Comparison of ENCODE assay signal across 21 cellular contexts in genomic region chr5:29001666-29002065, GRCh38.
DNase-seq lines count a peak whose midpoint lies in the region; ATAC-seq and TF ChIP-seq lines count a peak whose summit lies in the region.
"Had no signal": no experiment of that assay in that cellular context is flagged by ENCODE, and none has a peak within 500 bp of the region (broad histone marks: within the 10 kb centered on the region; RNA-seq: fewer than 3 reads in every experiment).

No MANE protein-coding gene starts in this region.

- no TSS peak for BruUV-seq in MCF 10A (replicated peaks; lab: Mats Ljungman, UMichigan)

- CTCF ChIA-PET in MCF 10A (lab: Yijun Ruan, JAX): interaction anchor here (0.6 kb wide), 1 partner anchor 421 kb away, joined by 3 read pairs; no protein-coding TSS in a partner anchor

- ATAC-seq in RWPE2 (ENCODE audit: low read depth) (no peak), HG02571 (IDR thresholded peaks at IDR 0.05; ENCODE audit: unreplicated experiment) (no peak)
- ATAC-seq: activated naive CD8-positive, alpha-beta T cell treated with anti-CD3 and anti-CD28 coated beads, Interleukin-2, amount 50 U/mL, for 24 hours; right cardiac atrium had no signal

- no peaks in the 10 kb centered on the region for H3K4me1 ChIP-seq in breast epithelium
- no peaks in the 10 kb centered on the region for H3K4me1 ChIP-seq in RWPE2 (ENCODE audit: insufficient read depth, poor library complexity, severe bottlenecking)
- H3K4me1 ChIP-seq in iPS DF 6.9 (ENCODE audit: control insufficient read depth, insufficient read depth, low read length): no peaks in the 10 kb centered on the region
- H3K4me1 ChIP-seq: uterus had no signal

- no peaks in the 10 kb centered on the region for H3K4me1 Mint-ChIP-seq in MCF 10A (ENCODE audit: insufficient read depth, unreplicated experiment)
- H3K4me1 Mint-ChIP-seq: activated naive CD8-positive, alpha-beta T cell treated with anti-CD3 and anti-CD28 coated beads, Interleukin-2, amount 50 U/mL, for 24 hours; CD4-positive, CD25-positive, alpha-beta regulatory T cell had no signal

- H3K36me3 Mint-ChIP-seq in MCF 10A (ENCODE audit: insufficient read depth, unreplicated experiment): no peaks in the 10 kb centered on the region
- H3K36me3 Mint-ChIP-seq: CD4-positive, CD25-positive, alpha-beta regulatory T cell had no signal

- H3K27ac Mint-ChIP-seq in MCF 10A (ENCODE audit: low read depth, unreplicated experiment): no peak overlapping the region
- H3K27ac Mint-ChIP-seq: activated naive CD8-positive, alpha-beta T cell treated with anti-CD3 and anti-CD28 coated beads, Interleukin-2, amount 50 U/mL, for 24 hours; CD4-positive, CD25-positive, alpha-beta regulatory T cell had no signal

- H3K27me3 ChIP-seq in breast epithelium (no peaks in the 10 kb centered on the region), RWPE2 (ENCODE audit: insufficient read depth, poor library complexity, severe bottlenecking) (no peaks in the 10 kb centered on the region), iPS DF 6.9 (ENCODE audit: control insufficient read depth, insufficient read depth, low read length) (no peaks in the 10 kb centered on the region)
- H3K27me3 ChIP-seq: uterus had no signal

- no peaks in the 10 kb centered on the region for H3K9me3 Mint-ChIP-seq in MCF 10A (ENCODE audit: unreplicated experiment)

- no peak overlapping the region for H3K4me3 Mint-ChIP-seq in MCF 10A (ENCODE audit: unreplicated experiment)
- H3K4me3 Mint-ChIP-seq: activated naive CD8-positive, alpha-beta T cell treated with anti-CD3 and anti-CD28 coated beads, Interleukin-2, amount 50 U/mL, for 24 hours; CD4-positive, CD25-positive, alpha-beta regulatory T cell had no signal

- TF ChIP-seq CTCF in MCF 10A (IDR thresholded peaks at IDR 0.05; ENCODE audit: unreplicated experiment): peak; percentile 12
- TF ChIP-seq CTCF in breast epithelium (IDR thresholded peaks at IDR 0.05): no peak
- peak; percentile 38 for TF ChIP-seq CTCF in RWPE2 (IDR thresholded peaks at IDR 0.05; ENCODE audit: poor library complexity, severe bottlenecking)

- intact Hi-C loops in MCF 10A (cut with micrococcal nuclease) (no loop called here), breast epithelium (cut with DNase I; ENCODE audit: low total_unique reads) (no loop called here)

- DNase-seq in MCF 10A (ENCODE audit: unreplicated experiment) (peak; percentile 7), breast epithelium (ENCODE audit: low spot score in 2 of 2) (no peak), RWPE2 (ENCODE audit: low spot score) (no peak), iPS DF 6.9 (ENCODE audit: low read depth, low spot score) (peak; percentile 5), HUDEP-2 (lab: John Stamatoyannopoulos, UW; ENCODE audit: unreplicated experiment in 76 of 76) (no peak), RPMI8226 (no peak), NCI-H446 treated with DMSO at 0.1 percent for 48 hours (lab: John Stamatoyannopoulos, UW) (no peak)
- DNase-seq: activated CD4-positive, alpha-beta T cell treated with anti-CD3 and anti-CD28 coated beads, Interleukin-2, amount 50 U/mL, for 4 hours; activated effector memory CD4-positive, alpha-beta T cell treated with anti-CD3 and anti-CD28 coated beads, Interleukin-2, amount 50 U/mL, for 16 hours; activated naive CD8-positive, alpha-beta T cell treated with anti-CD3 and anti-CD28 coated beads, Interleukin-2, amount 50 U/mL, for 24 hours; CD4-positive, CD25-positive, alpha-beta regulatory T cell; cortex of kidney; KG1; NCI-H187 treated with DMSO at 0.1 percent for 48 hours; NCI-H510A; right cardiac atrium; SHP77 treated with DMSO at 0.1 percent for 48 hours; stimulated activated CD8-positive, alpha-beta memory T cell treated with anti-CD3 and anti-CD28 coated beads, Interleukin-4, amount 100 ng/mL, for 48 hours; uterus had no signal

- H3K27me3 Mint-ChIP-seq in MCF 10A (ENCODE audit: insufficient read depth, unreplicated experiment): no peaks in the 10 kb centered on the region
- H3K27me3 Mint-ChIP-seq: activated naive CD8-positive, alpha-beta T cell treated with anti-CD3 and anti-CD28 coated beads, Interleukin-2, amount 50 U/mL, for 24 hours; CD4-positive, CD25-positive, alpha-beta regulatory T cell had no signal

- H3K27ac ChIP-seq in breast epithelium (no peak overlapping the region), RWPE2 (ENCODE audit: poor library complexity, severe bottlenecking) (no peak overlapping the region), iPS DF 6.9 (ENCODE audit: low read length) (no peak overlapping the region)
- H3K27ac ChIP-seq: uterus had no signal

- H3K9me3 ChIP-seq in breast epithelium (no peaks in the 10 kb centered on the region), RWPE2 (ENCODE audit: severe bottlenecking) (no peaks in the 10 kb centered on the region), iPS DF 6.9 (ENCODE audit: control insufficient read depth, insufficient read depth, low read length) (no peaks in the 10 kb centered on the region)
- H3K9me3 ChIP-seq: uterus had no signal

- no CpG with 5 or more reads among the region's 3 CpGs for WGBS in iPS DF 6.9 (ENCODE audit: insufficient coverage, insufficient read length)

- no peak overlapping the region for H3K4me3 ChIP-seq in breast epithelium
- no peak overlapping the region for H3K4me3 ChIP-seq in RWPE2 (ENCODE audit: severe bottlenecking)
- no peak overlapping the region for H3K4me3 ChIP-seq in iPS DF 6.9 (ENCODE audit: low read length)
- H3K4me3 ChIP-seq: lung, uterus had no signal

- H3K36me3 ChIP-seq in breast epithelium (no peaks in the 10 kb centered on the region), RWPE2 (ENCODE audit: low read depth) (no peaks in the 10 kb centered on the region), iPS DF 6.9 (ENCODE audit: control insufficient read depth, insufficient read depth, low read length) (no peaks in the 10 kb centered on the region)
- H3K36me3 ChIP-seq: uterus had no signal

- TF ChIP-seq POLR2A in breast epithelium (IDR thresholded peaks at IDR 0.05): no peak

- POLR2A ChIA-PET in MCF 10A (lab: Yijun Ruan, JAX): no interaction called here

Comparison
In these comparisons a context has a peak if more than half of its experiments do, and no peak if none do; other contexts are left out.
1. DNase-seq: peak in MCF 10A (single experiment) and iPS DF 6.9 (single experiment); none in breast epithelium (0 of 2), RWPE2 (single experiment), HUDEP-2 (0 of 76), RPMI8226 (single experiment) and NCI-H446 treated with DMSO at 0.1 percent for 48 hours (single experiment).
2. CTCF ChIP-seq: peak in MCF 10A (single experiment) and RWPE2 (single experiment); none in breast epithelium (0 of 3).